1 cellular context compared by ENCODE assay signal in the genomic region with DNA sequence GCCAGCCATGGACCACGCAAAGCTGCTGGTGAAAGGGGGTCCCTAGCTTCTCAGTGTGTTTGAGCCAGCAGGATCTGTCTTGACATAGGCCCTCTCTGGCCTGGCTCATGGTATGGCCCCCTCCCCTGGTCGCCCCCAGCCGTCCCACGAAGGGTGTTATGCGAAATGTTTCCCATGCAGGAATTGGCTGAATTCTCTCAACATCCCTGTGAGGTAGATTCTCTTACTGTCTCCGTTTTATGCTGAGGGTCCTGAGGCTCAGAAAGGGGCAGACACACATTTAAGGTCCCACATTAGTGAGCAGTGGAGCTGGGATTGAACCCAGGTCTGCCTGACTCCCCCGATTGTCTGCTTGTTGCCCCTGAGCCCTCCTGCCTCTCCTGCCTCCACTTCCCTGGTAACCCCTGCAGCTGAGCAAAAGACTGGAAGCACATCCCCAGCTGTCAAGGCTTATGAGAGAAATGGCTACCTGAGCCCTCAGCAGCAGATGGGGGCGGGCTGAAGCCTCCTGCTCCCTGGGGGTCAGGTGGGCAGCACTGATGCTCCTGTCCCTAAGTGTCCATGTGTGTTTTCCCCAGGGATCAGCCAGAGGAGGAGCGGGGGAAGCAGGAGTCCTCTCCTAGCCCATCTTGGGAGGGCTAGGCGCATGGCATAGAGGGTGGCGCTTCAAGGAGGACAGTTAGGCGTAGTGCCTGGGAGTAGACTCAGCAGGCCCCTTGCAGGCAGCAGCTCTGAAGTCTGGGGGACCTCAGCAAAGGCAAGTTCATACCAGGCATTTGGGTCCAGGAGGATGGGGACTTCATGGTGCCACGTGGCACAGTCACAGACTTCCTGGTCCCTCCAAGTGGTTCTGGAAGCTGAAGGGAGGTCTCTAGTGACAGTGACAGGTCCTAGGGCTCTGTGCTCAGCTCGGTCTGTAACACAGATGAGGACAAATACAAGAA.
TF ChIP-seq lines count a peak whose summit lies in the region.

No MANE protein-coding gene starts in this region.

TF ChIP-seq in IMR-90, 13 proteins besides CTCF, POLR2A, EP300 and RAD21:
- no peak for TF ChIP-seq CEBPB (IDR thresholded peaks at IDR 0.05; ENCODE audit: low read depth, low read length)
- TF ChIP-seq BHLHE40 (IDR thresholded peaks at IDR 0.05; ENCODE audit: low read depth, low read length): no peak
- no peak for TF ChIP-seq ELK1 (IDR thresholded peaks at IDR 0.05; ENCODE audit: borderline replicate concordance, low read depth, low read length)
- no peak for TF ChIP-seq MAZ (IDR thresholded peaks at IDR 0.05; ENCODE audit: borderline replicate concordance, low read depth, low read length)
- TF ChIP-seq CHD1 (IDR thresholded peaks at IDR 0.05; ENCODE audit: low read depth, low read length): no peak
- no peak for TF ChIP-seq SMC3 (IDR thresholded peaks at IDR 0.05; ENCODE audit: low read depth, low read length)
- no peak for TF ChIP-seq FOS (IDR thresholded peaks at IDR 0.05; ENCODE audit: low read depth, low read length)
- no peak for TF ChIP-seq MXI1 (IDR thresholded peaks at IDR 0.05; ENCODE audit: borderline replicate concordance, low read depth, low read length)
- TF ChIP-seq, protein P1, sequence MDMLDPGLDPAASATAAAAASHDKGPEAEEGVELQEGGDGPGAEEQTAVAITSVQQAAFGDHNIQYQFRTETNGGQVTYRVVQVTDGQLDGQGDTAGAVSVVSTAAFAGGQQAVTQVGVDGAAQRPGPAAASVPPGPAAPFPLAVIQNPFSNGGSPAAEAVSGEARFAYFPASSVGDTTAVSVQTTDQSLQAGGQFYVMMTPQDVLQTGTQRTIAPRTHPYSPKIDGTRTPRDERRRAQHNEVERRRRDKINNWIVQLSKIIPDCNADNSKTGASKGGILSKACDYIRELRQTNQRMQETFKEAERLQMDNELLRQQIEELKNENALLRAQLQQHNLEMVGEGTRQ (IDR thresholded peaks at IDR 0.05; ENCODE audit: low read depth, low read length): no peak
- TF ChIP-seq RFX5 (IDR thresholded peaks at IDR 0.05; ENCODE audit: low read depth, low read length): no peak
- no peak for TF ChIP-seq NFE2L2 (IDR thresholded peaks at IDR 0.05; ENCODE audit: low read depth, low read length)
- no peak for TF ChIP-seq MAFK (IDR thresholded peaks at IDR 0.05; ENCODE audit: low read depth, low read length)
- TF ChIP-seq RCOR1 (IDR thresholded peaks at IDR 0.05; ENCODE audit: insufficient replicate concordance, low read length): no peak
